Comparison of ENCODE assay signal across 23 cellular contexts in the genomic region with DNA sequence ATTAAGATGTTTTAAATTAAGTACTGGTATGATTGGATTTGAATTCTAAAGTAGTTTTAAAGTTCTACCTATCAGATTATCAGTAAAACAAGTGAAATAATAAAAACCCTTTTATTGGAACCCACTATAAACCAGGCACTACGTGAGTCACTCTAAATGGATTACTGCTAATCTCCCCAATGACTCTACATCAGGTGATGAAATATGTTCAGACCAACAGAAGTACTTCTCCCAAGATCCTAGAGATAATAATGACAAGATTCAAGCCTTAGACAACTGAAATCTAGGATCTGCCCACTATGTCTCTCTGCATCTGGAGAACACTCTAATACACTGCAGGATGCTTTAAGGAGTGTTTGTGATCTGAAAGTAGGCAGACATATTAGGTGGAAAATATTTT.
"Had no signal": no experiment of that assay in that cellular context is flagged by ENCODE, and none has a peak within 500 bp of the region (broad histone marks: within the 10 kb centered on the region; RNA-seq: fewer than 3 reads in every experiment).

No MANE protein-coding gene starts in this region.

- DNase-seq: activated CD4-positive, alpha-beta T cell treated with anti-CD3 and anti-CD28 coated beads, Interleukin-2, amount 10 ng/mL, durations not matched to agents 24 days and 14 days; activated CD8-positive, alpha-beta T cell treated with anti-CD3 and anti-CD28 coated beads, Interleukin-2, amount 10 ng/mL, durations not matched to agents 7 days and 5 days; activated gamma-delta T cell treated with Interleukin-2 at 50 U/mL for 16 hours; brain microvascular endothelial cell; effector memory CD4-positive, alpha-beta T cell; heart left ventricle; lower lobe of right lung; naive B cell; occipital lobe; right lobe of liver; stimulated activated CD4-positive, alpha-beta T cell treated with anti-CD3 and anti-CD28 coated beads, Interleukin-2, amount 100 ng/mL, for 48 hours; stimulated activated CD8-positive, alpha-beta memory T cell treated with anti-CD3 and anti-CD28 coated beads, Interleukin-4, amount 100 ng/mL, for 48 hours; stimulated activated naive B cell treated with anti-CD40 and anti-IgM and Interleukin-4, amounts not matched to agents 10 μg/mL and 1 μg/mL and 100 μg/mL, for 72 hours; transverse colon had no signal

- H3K27ac ChIP-seq: ascending aorta, brain microvascular endothelial cell, esophagus muscularis mucosa, gastroesophageal sphincter, heart left ventricle, lower lobe of right lung, right lobe of liver, transverse colon, VCaP had no signal

- H3K36me3 ChIP-seq: ascending aorta, brain microvascular endothelial cell, esophagus muscularis mucosa, gastroesophageal sphincter, heart left ventricle, lower lobe of right lung, right lobe of liver, transverse colon had no signal

- H3K4me1 ChIP-seq: ascending aorta, esophagus muscularis mucosa, gastroesophageal sphincter, heart left ventricle, lower lobe of right lung, right lobe of liver, transverse colon had no signal

- H3K4me3 ChIP-seq: ascending aorta, esophagus muscularis mucosa, gastroesophageal sphincter, heart left ventricle, lower lobe of right lung, right lobe of liver, transverse colon had no signal

- H3K27me3 ChIP-seq: ascending aorta, brain microvascular endothelial cell, esophagus muscularis mucosa, gastroesophageal sphincter, heart left ventricle, right lobe of liver, transverse colon had no signal

- H3K9me3 ChIP-seq: ascending aorta, esophagus muscularis mucosa, gastroesophageal sphincter, lower lobe of right lung, right lobe of liver, transverse colon had no signal

- H3K27me3 Mint-ChIP-seq: activated CD4-positive, alpha-beta T cell treated with anti-CD3 and anti-CD28 coated beads, Interleukin-2, amount 10 ng/mL, durations not matched to agents 24 days and 14 days; activated naive CD4-positive, alpha-beta T cell treated with anti-CD3 and anti-CD28 coated beads, Interleukin-2, amount 50 U/mL, for 24 hours; central memory CD8-positive, alpha-beta T cell; naive B cell; stimulated activated naive B cell treated with anti-CD40 and anti-IgM and Interleukin-4, amounts not matched to agents 10 μg/mL and 1 μg/mL and 100 μg/mL, for 72 hours had no signal

- H3K9me3 Mint-ChIP-seq: activated naive CD4-positive, alpha-beta T cell treated with anti-CD3 and anti-CD28 coated beads, Interleukin-2, amount 50 U/mL, for 24 hours; neural crest cell had no signal

- H3K4me1 Mint-ChIP-seq: activated CD4-positive, alpha-beta T cell treated with anti-CD3 and anti-CD28 coated beads, Interleukin-2, amount 10 ng/mL, durations not matched to agents 24 days and 14 days; activated naive CD4-positive, alpha-beta T cell treated with anti-CD3 and anti-CD28 coated beads, Interleukin-2, amount 50 U/mL, for 24 hours; central memory CD8-positive, alpha-beta T cell; naive B cell; neural crest cell; stimulated activated naive B cell treated with anti-CD40 and anti-IgM and Interleukin-4, amounts not matched to agents 10 μg/mL and 1 μg/mL and 100 μg/mL, for 72 hours had no signal

- H3K4me3 Mint-ChIP-seq: activated CD4-positive, alpha-beta T cell treated with anti-CD3 and anti-CD28 coated beads, Interleukin-2, amount 10 ng/mL, durations not matched to agents 24 days and 14 days; activated CD8-positive, alpha-beta T cell treated with anti-CD3 and anti-CD28 coated beads, Interleukin-2, amount 10 ng/mL, durations not matched to agents 7 days and 5 days; activated naive CD4-positive, alpha-beta T cell treated with anti-CD3 and anti-CD28 coated beads, Interleukin-2, amount 50 U/mL, for 24 hours; activated T-helper 1 cell treated with anti-CD3 and anti-CD28 coated beads, Interleukin-12 subunit alpha, Interleukin-12 subunit beta, Interleukin-2, Interleukin-4 antibody, amounts not matched to agents 30 ng/mL and 10 ng/mL and 1 ng/mL, durations not matched to agents 14 hours and 24 hours and 36 hours; central memory CD8-positive, alpha-beta T cell; naive B cell; neural crest cell; stimulated activated naive B cell treated with anti-CD40 and anti-IgM and Interleukin-4, amounts not matched to agents 10 μg/mL and 1 μg/mL and 100 μg/mL, for 72 hours; T-helper 2 cell treated with Interferon-gamma antibody and Interleukin-4, amounts not matched to agents 5 μg/mL and 100 μg/mL, for 36 hours had no signal

- H3K36me3 Mint-ChIP-seq: activated naive CD4-positive, alpha-beta T cell treated with anti-CD3 and anti-CD28 coated beads, Interleukin-2, amount 50 U/mL, for 24 hours; naive B cell; stimulated activated naive B cell treated with anti-CD40 and anti-IgM and Interleukin-4, amounts not matched to agents 10 μg/mL and 1 μg/mL and 100 μg/mL, for 72 hours had no signal

- H3K27ac Mint-ChIP-seq: activated CD4-positive, alpha-beta T cell treated with anti-CD3 and anti-CD28 coated beads, Interleukin-2, amount 10 ng/mL, durations not matched to agents 24 days and 14 days; activated CD8-positive, alpha-beta T cell treated with anti-CD3 and anti-CD28 coated beads, Interleukin-2, amount 10 ng/mL, durations not matched to agents 7 days and 5 days; activated naive CD4-positive, alpha-beta T cell treated with anti-CD3 and anti-CD28 coated beads, Interleukin-2, amount 50 U/mL, for 24 hours; activated T-helper 1 cell treated with anti-CD3 and anti-CD28 coated beads, Interleukin-12 subunit alpha, Interleukin-12 subunit beta, Interleukin-2, Interleukin-4 antibody, amounts not matched to agents 30 ng/mL and 10 ng/mL and 1 ng/mL, durations not matched to agents 14 hours and 24 hours and 36 hours; naive B cell; stimulated activated naive B cell treated with anti-CD40 and anti-IgM and Interleukin-4, amounts not matched to agents 10 μg/mL and 1 μg/mL and 100 μg/mL, for 72 hours; T-helper 2 cell treated with Interferon-gamma antibody and Interleukin-4, amounts not matched to agents 5 μg/mL and 100 μg/mL, for 36 hours had no signal
